24 cellular contexts compared by ENCODE assay signal in the genomic region with DNA sequence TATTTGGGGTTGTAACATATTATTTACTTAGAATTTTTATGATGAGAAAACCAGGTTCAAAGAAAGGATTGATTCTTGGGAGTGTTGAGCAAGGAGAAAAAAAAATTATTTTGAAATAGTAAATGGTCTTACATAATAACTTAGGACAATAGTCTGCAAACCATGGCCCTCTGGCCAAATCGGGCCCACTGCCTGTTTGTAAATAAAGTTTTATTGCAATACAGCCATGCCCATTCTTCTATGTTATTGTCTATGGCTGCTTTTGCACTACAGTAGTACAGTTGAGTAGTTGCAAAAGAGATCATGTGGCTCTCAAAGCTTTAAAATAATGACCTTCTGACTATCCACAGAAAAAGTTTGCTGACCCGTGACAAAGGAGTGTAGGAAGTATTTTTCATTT.
"Had no signal": no experiment of that assay in that cellular context is flagged by ENCODE, and none has a peak within 500 bp of the region (broad histone marks: within the 10 kb centered on the region; RNA-seq: fewer than 3 reads in every experiment).

No MANE protein-coding gene starts in this region.

- H3K9me3 ChIP-seq: Peyer's patch, SJCRH30, SK-N-SH had no signal

- DNase-seq: activated CD4-positive, alpha-beta T cell treated with anti-CD3 and anti-CD28 coated beads for 48 hours; activated CD4-positive, alpha-beta T cell treated with anti-CD3 and anti-CD28 coated beads, Interleukin-2, amount 50 U/mL, for 4 hours; activated CD4-positive, CD25-positive, alpha-beta regulatory T cell treated with anti-CD3 and anti-CD28 coated beads, Interleukin-2, amount 50 U/mL, for 72 hours; activated CD8-positive, alpha-beta memory T cell treated with anti-CD3 and anti-CD28 coated beads, Interleukin-2, amount 10 ng/mL, durations not matched to agents 7 days and 5 days; activated gamma-delta T cell; activated naive CD4-positive, alpha-beta T cell treated with anti-CD3 and anti-CD28 coated beads for 36 hours; activated T-cell treated with anti-CD3 and anti-CD28 coated beads, Interleukin-2, amount 50 U/mL, for 4 hours; brain microvascular endothelial cell; MM.1S; NCI-H1105; NCI-H1436; NCI-H1694 treated with DMSO at 0.1 percent for 48 hours; NCI-H2029 treated with DMSO at 0.1 percent for 48 hours; NCI-H510A treated with DMSO at 0.1 percent for 48 hours; Peyer's patch; Right ventricle myocardium superior; SJCRH30; SK-N-SH had no signal

- H3K4me3 Mint-ChIP-seq: activated CD8-positive, alpha-beta memory T cell treated with anti-CD3 and anti-CD28 coated beads, Interleukin-2, amount 10 ng/mL, durations not matched to agents 7 days and 5 days; activated naive CD4-positive, alpha-beta T cell treated with anti-CD3 and anti-CD28 coated beads for 36 hours; activated naive CD8-positive, alpha-beta T cell; activated T-cell treated with anti-CD3 and anti-CD28 coated beads, Interleukin-2, amount 50 U/mL, for 4 hours; activated T-helper 17 cell treated with anti-CD3 and anti-CD28 coated beads, Interleukin-2, amount 50 U/mL, for 72 hours; WTC11 had no signal

- H3K27me3 Mint-ChIP-seq: activated CD8-positive, alpha-beta memory T cell treated with anti-CD3 and anti-CD28 coated beads, Interleukin-2, amount 10 ng/mL, durations not matched to agents 7 days and 5 days; activated naive CD8-positive, alpha-beta T cell; activated T-helper 17 cell treated with anti-CD3 and anti-CD28 coated beads, Interleukin-2, amount 50 U/mL, for 72 hours had no signal

- ATAC-seq: activated CD8-positive, alpha-beta memory T cell treated with anti-CD3 and anti-CD28 coated beads, Interleukin-2, amount 10 ng/mL, durations not matched to agents 7 days and 5 days; activated T-cell treated with anti-CD3 and anti-CD28 coated beads, Interleukin-2, amount 50 U/mL, for 4 hours; WTC11 had no signal

- H3K9me3 Mint-ChIP-seq: activated naive CD4-positive, alpha-beta T cell treated with anti-CD3 and anti-CD28 coated beads for 36 hours; activated T-cell treated with anti-CD3 and anti-CD28 coated beads, Interleukin-2, amount 50 U/mL, for 4 hours; activated T-helper 17 cell treated with anti-CD3 and anti-CD28 coated beads, Interleukin-2, amount 50 U/mL, for 72 hours; WTC11 had no signal

- H3K27me3 ChIP-seq: brain microvascular endothelial cell, cardiac muscle cell, Peyer's patch, SJCRH30 had no signal

- H3K27ac Mint-ChIP-seq: activated naive CD4-positive, alpha-beta T cell treated with anti-CD3 and anti-CD28 coated beads for 36 hours; activated naive CD8-positive, alpha-beta T cell; activated T-helper 17 cell treated with anti-CD3 and anti-CD28 coated beads, Interleukin-2, amount 50 U/mL, for 72 hours; WTC11 had no signal

- H3K4me2 ChIP-seq: KMS-11, SK-N-SH had no signal

- H3K4me3 ChIP-seq: cardiac muscle cell, Peyer's patch, SJCRH30 had no signal

- H3K4me1 Mint-ChIP-seq: activated T-helper 17 cell treated with anti-CD3 and anti-CD28 coated beads, Interleukin-2, amount 50 U/mL, for 72 hours; WTC11 had no signal

- H3K27ac ChIP-seq: brain microvascular endothelial cell, cardiac muscle cell, KMS-11, Peyer's patch, RWPE1, SJCRH30 had no signal

- H3K9ac ChIP-seq: KMS-11, SK-N-SH had no signal

- H3K4me1 ChIP-seq: Peyer's patch, SJCRH30 had no signal
